Comparison of ENCODE assay signal across 1 cellular context in the genomic region with DNA sequence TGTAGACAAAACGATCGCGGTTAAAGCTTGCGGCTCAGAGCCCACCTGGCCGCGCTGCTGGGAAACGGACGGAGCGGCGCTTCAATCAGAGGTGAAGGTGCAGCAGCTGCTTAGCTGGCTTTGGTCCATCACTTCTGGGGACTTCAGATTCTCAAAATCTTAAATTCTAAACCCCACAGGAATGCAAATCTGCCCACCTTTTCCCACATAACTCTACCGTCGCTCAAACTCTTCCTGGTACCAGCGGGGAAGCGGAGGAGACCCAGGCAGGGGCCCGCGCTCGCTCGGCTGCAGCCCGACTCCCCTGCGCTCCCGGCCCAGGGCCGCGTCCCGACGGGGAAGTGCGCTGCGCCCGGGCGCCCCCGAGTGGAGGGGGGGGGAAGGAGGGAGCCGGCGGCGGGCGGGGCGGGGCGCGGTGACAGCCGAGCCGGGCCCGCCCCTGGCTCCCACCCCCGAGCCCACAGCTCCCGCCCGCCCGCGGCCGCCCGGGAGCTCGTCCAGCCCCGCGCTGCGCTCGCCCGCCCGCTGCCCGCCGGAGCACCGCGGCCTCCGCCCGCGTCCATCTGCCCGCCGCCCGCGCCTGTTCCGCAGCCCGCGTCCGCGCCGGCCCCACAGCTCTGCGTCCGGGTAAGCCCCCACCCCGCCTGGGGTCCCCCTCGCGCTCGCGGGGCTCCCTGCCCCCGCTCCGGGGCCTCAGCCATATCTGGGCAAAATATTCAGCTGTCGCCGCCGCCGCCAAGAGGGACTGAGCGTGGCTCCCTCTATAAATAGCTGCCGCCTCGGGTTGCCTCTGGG.
TF ChIP-seq lines count a peak whose summit lies in the region.

A gene (plus strand): TSS at position 490 of the 795 bp plus-strand sequence. CDS start 22,523 bp downstream, outside the sequence.

TF ChIP-seq in GM12878, 131 proteins besides CTCF, POLR2A, EP300 and RAD21 (continued from another document):
- TF ChIP-seq SMAD1 (IDR thresholded peaks at IDR 0.05; ENCODE audit: low read depth, partially characterized antibody) (no peak), ZNF217 (IDR thresholded peaks at IDR 0.05) (no peak; the same call in 1 of the 2 replicates), RUNX3 (IDR thresholded peaks at IDR 0.05; ENCODE audit: low read length) (peak; percentile 94), ZBED1 (IDR thresholded peaks at IDR 0.05; ENCODE audit: borderline replicate concordance) (no peak), EGR1 (IDR thresholded peaks at IDR 0.05; ENCODE audit: borderline replicate concordance in 1 of 2, low read depth in 2 of 2, low read length in 2 of 2) (0 out of 3 replicates have a peak, but pooled peaks of 1 of the 2 experiments have one; percentile 10), LARP7 (IDR thresholded peaks at IDR 0.05) (no peak), SRF (IDR thresholded peaks at IDR 0.05; ENCODE audit: low read depth in 2 of 2, low read length in 2 of 2) (0 out of 4 replicates have a peak, but pooled peaks of 1 of the 2 experiments have one; percentile 9), KLF5 (IDR thresholded peaks at IDR 0.05; ENCODE audit: partially characterized antibody) (peak; percentile 77), SUPT20H (IDR thresholded peaks at IDR 0.05; ENCODE audit: borderline replicate concordance, control insufficient read depth, low read depth, low read length) (no peak), TCF3 (IDR thresholded peaks at IDR 0.05; ENCODE audit: borderline replicate concordance, insufficient read depth, low read depth, low read length) (peak; percentile 85; the same call in 1 of the 2 replicates), JUNB (IDR thresholded peaks at IDR 0.05) (no peak; the same call in 1 of the 2 replicates), TAF1 (IDR thresholded peaks at IDR 0.05; ENCODE audit: borderline replicate concordance, low read depth, low read length) (0 out of 2 replicates have a peak, but pooled peaks have one; percentile 16), BCL11A (IDR thresholded peaks at IDR 0.05; ENCODE audit: low read depth, low read length) (no peak), ATF7 (IDR thresholded peaks at IDR 0.05; ENCODE audit: low read depth) (peak; percentile 78; the same call in 1 of the 2 replicates), FOXM1 (IDR thresholded peaks at IDR 0.05; ENCODE audit: low read depth, low read length) (0 out of 2 replicates have a peak, but pooled peaks have one; percentile 62), IKZF2 (IDR thresholded peaks at IDR 0.05) (peak in 1 of 2 experiments; percentile 39; a peak in 2 of 4 replicates), PML (IDR thresholded peaks at IDR 0.05; ENCODE audit: low read length) (peak; percentile 54; the same call in 1 of the 2 replicates), JUND (IDR thresholded peaks at IDR 0.05; ENCODE audit: low read depth, low read length) (peak; percentile 50; the same call in 1 of the 2 replicates), MTA3 (IDR thresholded peaks at IDR 0.05; ENCODE audit: borderline replicate concordance, low read length) (no peak), POU2F2 (IDR thresholded peaks at IDR 0.05; ENCODE audit: borderline replicate concordance, low read depth, low read length) (0 out of 3 replicates have a peak, but pooled peaks have one; percentile 16), ZNF384 (IDR thresholded peaks at IDR 0.05; ENCODE audit: borderline replicate concordance, low read depth, low read length) (no peak), YY1 (IDR thresholded peaks at IDR 0.05; ENCODE audit: low read depth, low read length) (0 out of 2 replicates have a peak, but pooled peaks have one; percentile 19), STAT3 (IDR thresholded peaks at IDR 0.05; ENCODE audit: low read depth, low read length) (no peak), MEF2B (IDR thresholded peaks at IDR 0.05; ENCODE audit: partially characterized antibody, poor library complexity, severe bottlenecking) (no peak)
- TF ChIP-seq, protein P1, sequence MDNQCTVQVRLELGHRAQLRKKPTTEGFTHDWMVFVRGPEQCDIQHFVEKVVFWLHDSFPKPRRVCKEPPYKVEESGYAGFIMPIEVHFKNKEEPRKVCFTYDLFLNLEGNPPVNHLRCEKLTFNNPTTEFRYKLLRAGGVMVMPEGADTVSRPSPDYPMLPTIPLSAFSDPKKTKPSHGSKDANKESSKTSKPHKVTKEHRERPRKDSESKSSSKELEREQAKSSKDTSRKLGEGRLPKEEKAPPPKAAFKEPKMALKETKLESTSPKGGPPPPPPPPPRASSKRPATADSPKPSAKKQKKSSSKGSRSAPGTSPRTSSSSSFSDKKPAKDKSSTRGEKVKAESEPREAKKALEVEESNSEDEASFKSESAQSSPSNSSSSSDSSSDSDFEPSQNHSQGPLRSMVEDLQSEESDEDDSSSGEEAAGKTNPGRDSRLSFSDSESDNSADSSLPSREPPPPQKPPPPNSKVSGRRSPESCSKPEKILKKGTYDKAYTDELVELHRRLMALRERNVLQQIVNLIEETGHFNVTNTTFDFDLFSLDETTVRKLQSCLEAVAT (IDR thresholded peaks at IDR 0.05): peak; percentile 38; the same call in 1 of the 2 replicates
- TF ChIP-seq, protein P2, sequence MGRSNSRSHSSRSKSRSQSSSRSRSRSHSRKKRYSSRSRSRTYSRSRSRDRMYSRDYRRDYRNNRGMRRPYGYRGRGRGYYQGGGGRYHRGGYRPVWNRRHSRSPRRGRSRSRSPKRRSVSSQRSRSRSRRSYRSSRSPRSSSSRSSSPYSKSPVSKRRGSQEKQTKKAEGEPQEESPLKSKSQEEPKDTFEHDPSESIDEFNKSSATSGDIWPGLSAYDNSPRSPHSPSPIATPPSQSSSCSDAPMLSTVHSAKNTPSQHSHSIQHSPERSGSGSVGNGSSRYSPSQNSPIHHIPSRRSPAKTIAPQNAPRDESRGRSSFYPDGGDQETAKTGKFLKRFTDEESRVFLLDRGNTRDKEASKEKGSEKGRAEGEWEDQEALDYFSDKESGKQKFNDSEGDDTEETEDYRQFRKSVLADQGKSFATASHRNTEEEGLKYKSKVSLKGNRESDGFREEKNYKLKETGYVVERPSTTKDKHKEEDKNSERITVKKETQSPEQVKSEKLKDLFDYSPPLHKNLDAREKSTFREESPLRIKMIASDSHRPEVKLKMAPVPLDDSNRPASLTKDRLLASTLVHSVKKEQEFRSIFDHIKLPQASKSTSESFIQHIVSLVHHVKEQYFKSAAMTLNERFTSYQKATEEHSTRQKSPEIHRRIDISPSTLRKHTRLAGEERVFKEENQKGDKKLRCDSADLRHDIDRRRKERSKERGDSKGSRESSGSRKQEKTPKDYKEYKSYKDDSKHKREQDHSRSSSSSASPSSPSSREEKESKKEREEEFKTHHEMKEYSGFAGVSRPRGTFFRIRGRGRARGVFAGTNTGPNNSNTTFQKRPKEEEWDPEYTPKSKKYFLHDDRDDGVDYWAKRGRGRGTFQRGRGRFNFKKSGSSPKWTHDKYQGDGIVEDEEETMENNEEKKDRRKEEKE (IDR thresholded peaks at IDR 0.05): peak; percentile 78
- TF ChIP-seq, protein P3, sequence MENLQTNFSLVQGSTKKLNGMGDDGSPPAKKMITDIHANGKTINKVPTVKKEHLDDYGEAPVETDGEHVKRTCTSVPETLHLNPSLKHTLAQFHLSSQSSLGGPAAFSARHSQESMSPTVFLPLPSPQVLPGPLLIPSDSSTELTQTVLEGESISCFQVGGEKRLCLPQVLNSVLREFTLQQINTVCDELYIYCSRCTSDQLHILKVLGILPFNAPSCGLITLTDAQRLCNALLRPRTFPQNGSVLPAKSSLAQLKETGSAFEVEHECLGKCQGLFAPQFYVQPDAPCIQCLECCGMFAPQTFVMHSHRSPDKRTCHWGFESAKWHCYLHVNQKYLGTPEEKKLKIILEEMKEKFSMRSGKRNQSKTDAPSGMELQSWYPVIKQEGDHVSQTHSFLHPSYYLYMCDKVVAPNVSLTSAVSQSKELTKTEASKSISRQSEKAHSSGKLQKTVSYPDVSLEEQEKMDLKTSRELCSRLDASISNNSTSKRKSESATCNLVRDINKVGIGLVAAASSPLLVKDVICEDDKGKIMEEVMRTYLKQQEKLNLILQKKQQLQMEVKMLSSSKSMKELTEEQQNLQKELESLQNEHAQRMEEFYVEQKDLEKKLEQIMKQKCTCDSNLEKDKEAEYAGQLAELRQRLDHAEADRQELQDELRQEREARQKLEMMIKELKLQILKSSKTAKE (IDR thresholded peaks at IDR 0.05; ENCODE audit: low read depth, poor library complexity, severe bottlenecking): no peak
